In the genomic region with DNA sequence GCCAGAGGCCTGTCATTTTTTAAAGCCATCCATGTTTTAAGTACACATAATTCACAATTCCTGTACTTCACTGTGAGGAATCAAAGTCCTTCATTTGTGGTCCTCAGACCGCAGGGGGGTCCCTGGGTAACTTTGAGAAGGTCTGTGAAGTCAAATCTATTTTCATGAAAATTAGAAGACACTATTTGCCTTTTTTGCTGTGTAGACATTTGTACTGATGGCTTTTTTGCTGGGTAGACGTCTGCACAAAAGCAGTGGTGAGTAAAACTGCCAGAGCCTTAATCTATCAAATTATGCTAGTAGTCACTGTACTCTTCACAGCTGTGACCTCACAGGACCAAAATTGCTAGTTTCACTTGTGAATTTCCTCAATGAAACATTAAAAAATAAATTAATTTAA, we compare ENCODE assay signal across 1 cellular context.
TF ChIP-seq lines count a peak whose summit lies in the region.

No MANE protein-coding gene starts in this region.

TF ChIP-seq in HepG2, 621 proteins besides CTCF, POLR2A, EP300 and RAD21:
- peak; percentile 27 to 67; a peak in 2 of 4 replicates for TF ChIP-seq MAFK (conservative IDR thresholded peaks at IDR 0.05 in 1 of 2, IDR thresholded peaks at IDR 0.05 in 1 of 2; ENCODE audit: low read length in 2 of 2)
- TF ChIP-seq MAFF (IDR thresholded peaks at IDR 0.05; ENCODE audit: low read depth, low read length): 0 out of 2 replicates have a peak, but pooled peaks have one; percentile 39
- TF ChIP-seq KDM1A (CRISPR knock-in tag; IDR thresholded peaks at IDR 0.05): no peak
